In the genomic region with DNA sequence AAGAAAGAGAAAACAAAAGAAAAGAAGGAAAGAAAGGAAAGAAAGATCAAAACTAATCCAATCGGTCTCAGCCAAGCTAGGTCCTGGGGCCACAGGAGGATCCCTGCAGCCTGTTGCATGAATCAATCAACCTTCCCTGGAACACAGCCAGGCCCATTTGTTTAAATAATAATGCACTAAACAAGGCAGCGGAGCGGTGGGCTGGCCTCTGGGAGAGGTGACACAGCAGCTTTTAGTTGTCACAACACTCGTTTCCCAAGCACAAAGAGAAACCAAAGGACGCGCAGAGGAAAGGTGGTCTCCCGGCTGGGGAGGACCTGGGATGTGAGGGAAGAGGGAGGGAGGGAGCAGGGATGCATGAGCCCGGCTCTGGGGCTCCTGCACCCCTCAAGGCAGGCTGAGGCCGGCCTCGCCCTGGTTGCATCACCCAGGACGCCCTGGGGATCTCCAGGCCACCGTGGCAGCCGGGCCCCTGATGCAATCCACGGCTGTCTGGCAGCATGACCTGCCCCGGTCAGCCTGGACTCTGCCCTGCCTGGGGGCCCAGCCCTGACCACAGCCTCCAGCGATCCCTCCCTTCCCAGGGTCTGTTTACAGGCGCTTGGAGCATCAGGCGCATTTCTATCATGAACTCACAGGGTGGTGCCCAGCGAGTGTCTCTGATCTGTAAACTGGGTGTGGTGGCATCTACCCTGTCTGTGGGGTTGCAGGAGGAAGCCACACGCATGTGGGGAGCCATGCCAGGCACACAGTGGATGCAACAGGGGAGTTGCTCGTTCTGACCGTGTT, we compare ENCODE assay signal across 9 cellular contexts. TPM values are rescaled to one million over a fixed set of nuclear protein-coding genes. Genes with fewer than 3 reads are reported as not detected.
DNase-seq lines count a peak whose midpoint lies in the region; ATAC-seq lines count a peak whose summit lies in the region.
"Had no signal": no experiment of that assay in that cellular context is flagged by ENCODE, and none has a peak within 500 bp of the region (broad histone marks: within the 10 kb centered on the region; RNA-seq: fewer than 3 reads in every experiment).

No MANE protein-coding gene starts in this region.

- peak; percentile 90 for DNase-seq in ELR (ENCODE audit: low read depth)
- DNase-seq in NCI-H146 (lab: John Stamatoyannopoulos, UW), result peak; percentile 77
- peak; percentile 84 for DNase-seq in hepatic stellate cell (ENCODE audit: low spot score)
- no peak for DNase-seq in stimulated activated effector memory CD8-positive, alpha-beta T cell treated with anti-CD3 and anti-CD28 coated beads, Interleukin-12 subunit alpha, Interleukin-12 subunit beta, amount 100 ng/mL, for 72 hours (ENCODE audit: low spot score in 2 of 2)
- no peak for DNase-seq in activated T-cell treated with anti-CD3 and anti-CD28 coated beads, Interleukin-2, amount 50 U/mL, for 1 hour
- DNase-seq in inferior parietal cortex (ENCODE audit: extremely low spot score), result no peak
- DNase-seq: naive B cell had no signal

- H3K27ac Mint-ChIP-seq in activated T-helper 17 cell treated with anti-CD3 and anti-CD28 coated beads, Interleukin-2, amount 50 U/mL, for 72 hours, result peak overlapping the region; percentile 47
- peak overlapping the region; percentile 89 for H3K27ac Mint-ChIP-seq in stimulated activated effector memory CD8-positive, alpha-beta T cell treated with anti-CD3 and anti-CD28 coated beads, Interleukin-12 subunit alpha, Interleukin-12 subunit beta, amount 100 ng/mL, for 72 hours

- no peaks in the 10 kb centered on the region for H3K9me3 Mint-ChIP-seq in activated T-helper 17 cell treated with anti-CD3 and anti-CD28 coated beads, Interleukin-2, amount 50 U/mL, for 72 hours
- no peaks in the 10 kb centered on the region for H3K9me3 Mint-ChIP-seq in stimulated activated effector memory CD8-positive, alpha-beta T cell treated with anti-CD3 and anti-CD28 coated beads, Interleukin-12 subunit alpha, Interleukin-12 subunit beta, amount 100 ng/mL, for 72 hours
- H3K9me3 Mint-ChIP-seq: naive B cell had no signal

- peak; percentile 58 for ATAC-seq in activated T-helper 17 cell treated with anti-CD3 and anti-CD28 coated beads, Interleukin-2, amount 50 U/mL, for 72 hours (replicated peaks)
- peak; percentile 66 for ATAC-seq in stimulated activated effector memory CD8-positive, alpha-beta T cell treated with anti-CD3 and anti-CD28 coated beads, Interleukin-12 subunit alpha, Interleukin-12 subunit beta, amount 100 ng/mL, for 72 hours
- ATAC-seq in activated CD4-positive, CD25-positive, alpha-beta regulatory T cell treated with anti-CD3 and anti-CD28 coated beads, Interleukin-2, amount 50 U/mL, for 24 hours, result no peak

- no peaks in the 10 kb centered on the region for H3K36me3 Mint-ChIP-seq in activated T-helper 17 cell treated with anti-CD3 and anti-CD28 coated beads, Interleukin-2, amount 50 U/mL, for 72 hours (ENCODE audit: low read depth)
- H3K36me3 Mint-ChIP-seq in stimulated activated effector memory CD8-positive, alpha-beta T cell treated with anti-CD3 and anti-CD28 coated beads, Interleukin-12 subunit alpha, Interleukin-12 subunit beta, amount 100 ng/mL, for 72 hours, result no peaks in the 10 kb centered on the region
- H3K36me3 Mint-ChIP-seq: naive B cell had no signal

- H3K4me1 Mint-ChIP-seq in activated T-helper 17 cell treated with anti-CD3 and anti-CD28 coated beads, Interleukin-2, amount 50 U/mL, for 72 hours, result no peaks in the 10 kb centered on the region
- peaks cover 35% of the 10 kb centered on the region for H3K4me1 Mint-ChIP-seq in stimulated activated effector memory CD8-positive, alpha-beta T cell treated with anti-CD3 and anti-CD28 coated beads, Interleukin-12 subunit alpha, Interleukin-12 subunit beta, amount 100 ng/mL, for 72 hours

- peak overlapping the region; percentile 53 for H3K4me3 Mint-ChIP-seq in activated T-helper 17 cell treated with anti-CD3 and anti-CD28 coated beads, Interleukin-2, amount 50 U/mL, for 72 hours
- H3K4me3 Mint-ChIP-seq in stimulated activated effector memory CD8-positive, alpha-beta T cell treated with anti-CD3 and anti-CD28 coated beads, Interleukin-12 subunit alpha, Interleukin-12 subunit beta, amount 100 ng/mL, for 72 hours, result peak overlapping the region; percentile 54

- peaks cover 7% of the 10 kb centered on the region for H3K27me3 Mint-ChIP-seq in activated T-helper 17 cell treated with anti-CD3 and anti-CD28 coated beads, Interleukin-2, amount 50 U/mL, for 72 hours

RNA-seq across cellular contexts. Expression of a gene that starts 32.5 kb away (rescaled TPM):
- under 1 TPM in 1 of 2 donors, not detected in 1; 0.32 TPM for total RNA-seq in activated T-helper 17 cell treated with anti-CD3 and anti-CD28 coated beads, Interleukin-2, amount 50 U/mL, for 72 hours

RNA-seq across cellular contexts. Expression of a gene that starts 33.8 kb away (rescaled TPM):
- 10 to 100 TPM; 14.7 to 21.5 TPM for total RNA-seq in activated T-helper 17 cell treated with anti-CD3 and anti-CD28 coated beads, Interleukin-2, amount 50 U/mL, for 72 hours

Comparison
In these comparisons a context has a peak if more than half of its experiments do, and no peak if none do; other contexts are left out.
1. DNase-seq: peak in ELR (single experiment), NCI-H146 (single experiment) and hepatic stellate cell (single experiment); none in stimulated activated effector memory CD8-positive, alpha-beta T cell treated with anti-CD3 and anti-CD28 coated beads, Interleukin-12 subunit alpha, Interleukin-12 subunit beta, amount 100 ng/mL, for 72 hours (0 of 2), activated T-cell treated with anti-CD3 and anti-CD28 coated beads, Interleukin-2, amount 50 U/mL, for 1 hour (single experiment) and inferior parietal cortex (single experiment).
2. ATAC-seq: peak in activated T-helper 17 cell treated with anti-CD3 and anti-CD28 coated beads, Interleukin-2, amount 50 U/mL, for 72 hours (single experiment) and stimulated activated effector memory CD8-positive, alpha-beta T cell treated with anti-CD3 and anti-CD28 coated beads, Interleukin-12 subunit alpha, Interleukin-12 subunit beta, amount 100 ng/mL, for 72 hours (single experiment); none in activated CD4-positive, CD25-positive, alpha-beta regulatory T cell treated with anti-CD3 and anti-CD28 coated beads, Interleukin-2, amount 50 U/mL, for 24 hours (0 of 2).